19 cellular contexts compared by ENCODE assay signal in genomic region chr1:47866631-47867446, GRCh38.
DNase-seq lines count a peak whose midpoint lies in the region; ATAC-seq and TF ChIP-seq lines count a peak whose summit lies in the region.
"Had no signal": no experiment of that assay in that cellular context is flagged by ENCODE, and none has a peak within 500 bp of the region (broad histone marks: within the 10 kb centered on the region; RNA-seq: fewer than 3 reads in every experiment).

No MANE protein-coding gene starts in this region.

- H4K20me1 ChIP-seq in PC-3 (ENCODE audit: low read length), result no peaks in the 10 kb centered on the region

- no peak for TF ChIP-seq EP300 in tibial nerve (IDR thresholded peaks at IDR 0.05)

- peaks cover 40% of the 10 kb centered on the region for H3K4me1 ChIP-seq in PC-3 (ENCODE audit: insufficient read depth, low read length)
- H3K4me1 ChIP-seq in right lobe of liver, result peaks cover 0 to 20% (median 4%) of the 10 kb centered on the region in 4 donors
- H3K4me1 ChIP-seq in tibial artery, result peaks cover 0 to 44% (median 24%) of the 10 kb centered on the region in 4 donors
- peaks cover 0 to 15% (median 4%) of the 10 kb centered on the region in 4 donors for H3K4me1 ChIP-seq in tibial nerve
- H3K4me1 ChIP-seq: prostate gland had no signal

- ATAC-seq in PC-3, result no peak
- peak; percentile 50 to 83 (median 76) for ATAC-seq in right lobe of liver
- ATAC-seq in GM18909 (IDR thresholded peaks at IDR 0.05; ENCODE audit: poor library complexity, unreplicated experiment), result no peak

- no TSS peak for BruUV-seq in PC-3 (replicated peaks; lab: Mats Ljungman, UMichigan)

- peak; percentile 37 for DNase-seq in NCI-H2171 treated with DMSO at 0.1 percent for 48 hours (lab: John Stamatoyannopoulos, UW)
- no peak for DNase-seq in NCI-H2171 (lab: John Stamatoyannopoulos, UW)
- no peak for DNase-seq in PC-3
- DNase-seq in right lobe of liver, result no peak
- DNase-seq in tibial artery, result peak in 1 of 2 donors; percentile 45
- DNase-seq in tibial nerve (ENCODE audit: low spot score in 2 of 2), result no peak
- DNase-seq in DMS114 treated with DMSO at 0.1 percent for 48 hours (lab: John Stamatoyannopoulos, UW; ENCODE audit: unreplicated experiment), result no peak
- DNase-seq: activated naive CD4-positive, alpha-beta T cell; activated T-cell treated with anti-CD3 and anti-CD28 coated beads, Interleukin-2, amount 50 U/mL, for 1 hour; amygdala; glutamatergic neuron; NCI-H774; PC-9; SIG-M5; stimulated activated naive CD4-positive, alpha-beta T cell had no signal

- H3K4me3 ChIP-seq in PC-3 (ENCODE audit: low read length) (no peak overlapping the region), right lobe of liver (no peak overlapping the region), tibial artery (no peak overlapping the region), tibial nerve (no peak overlapping the region)
- H3K4me3 ChIP-seq: cardiac muscle cell, PC-9, prostate gland, skin epidermis had no signal

- POLR2A ChIA-PET in PC-3 (lab: Charles Lee; ENCODE audit: unreplicated experiment), result no interaction called here

- no peak for TF ChIP-seq CTCF in PC-3 (conservative IDR thresholded peaks at IDR 0.05; ENCODE audit: low read depth, low read length)
- no peak for TF ChIP-seq CTCF in right lobe of liver (IDR thresholded peaks at IDR 0.05)
- no peak for TF ChIP-seq CTCF in tibial artery (IDR thresholded peaks at IDR 0.05)
- TF ChIP-seq CTCF in tibial nerve (IDR thresholded peaks at IDR 0.05), result no peak

- WGBS in right lobe of liver (ENCODE audit: insufficient coverage, low coverage, low lambda C conversion rate, missing lambda C conversion rate), result 49% methylated on average over 8 of the region's 9 CpGs
- 71 to 76% methylated on average over 9 of the region's 9 CpGs for WGBS in tibial nerve, 2 donors

- H3K9ac ChIP-seq in PC-3 (ENCODE audit: low read length), result peak overlapping the region; percentile 36; the same call in 1 of the 2 replicates

- 0 out of 2 replicates have a peak overlapping the region, but pooled peaks have one; percentile 22 for H3K4me2 ChIP-seq in PC-3 (ENCODE audit: low read length)
- H3K4me2 ChIP-seq: PC-9 had no signal

- intact Hi-C loops in PC-3 (cut with micrococcal nuclease) (no loop called here), right lobe of liver (cut with DNase I) (no loop called here), tibial artery (cut with DNase I; ENCODE audit: low total_unique reads) (no loop called here)

- CTCF ChIA-PET in PC-3 (lab: Charles Lee), result no interaction called here

- no peak for TF ChIP-seq POLR2A in right lobe of liver (IDR thresholded peaks at IDR 0.05)
- TF ChIP-seq POLR2A in tibial nerve (IDR thresholded peaks at IDR 0.05), result no peak

- no peaks in the 10 kb centered on the region for H3F3A ChIP-seq in PC-3 (ENCODE audit: low read length, unreplicated experiment)

- H3K27me3 ChIP-seq in PC-3 (ENCODE audit: low read length), result no peaks in the 10 kb centered on the region
- no peaks in the 10 kb centered on the region for H3K27me3 ChIP-seq in right lobe of liver
- H3K27me3 ChIP-seq in tibial artery, result no peaks in the 10 kb centered on the region
- H3K27me3 ChIP-seq in tibial nerve, result no peaks in the 10 kb centered on the region

- no peaks in the 10 kb centered on the region for H3K79me2 ChIP-seq in PC-3 (ENCODE audit: low read length)

- no peaks in the 10 kb centered on the region for H3K9me2 ChIP-seq in PC-3 (replicated peaks; ENCODE audit: low read length)

- H2AFZ ChIP-seq in PC-3 (ENCODE audit: low read length), result no peak overlapping the region
- H2AFZ ChIP-seq: PC-9 had no signal

- H3K9me3 ChIP-seq in PC-3 (ENCODE audit: low read length), result no peaks in the 10 kb centered on the region
- no peaks in the 10 kb centered on the region for H3K9me3 ChIP-seq in right lobe of liver
- H3K9me3 ChIP-seq in tibial artery, result no peaks in the 10 kb centered on the region
- H3K9me3 ChIP-seq in tibial nerve, result no peaks in the 10 kb centered on the region
- H3K9me3 ChIP-seq: prostate gland had no signal

- H3K36me3 ChIP-seq in PC-3 (ENCODE audit: low read depth, low read length) (no peaks in the 10 kb centered on the region), right lobe of liver (no peaks in the 10 kb centered on the region), tibial artery (no peaks in the 10 kb centered on the region), tibial nerve (no peaks in the 10 kb centered on the region)
- H3K36me3 ChIP-seq: cardiac muscle cell, prostate gland had no signal

- H3K27ac ChIP-seq in PC-3 (ENCODE audit: low read length) (peak overlapping the region; percentile 73), right lobe of liver (no peak overlapping the region), tibial artery (peak overlapping the region; percentile 1 to 55), tibial nerve (no peak overlapping the region)
- H3K27ac ChIP-seq: cardiac muscle cell, PC-9, prostate gland had no signal

Comparison
In these comparisons a context has a peak if more than half of its experiments do, and no peak if none do; other contexts are left out.
1. ATAC-seq: peak in right lobe of liver (4 of 4); none in PC-3 (single experiment) and GM18909 (single experiment).
2. H3K27ac ChIP-seq: peak in PC-3 (single experiment) and tibial artery (2 of 2); none in right lobe of liver (0 of 3) and tibial nerve (0 of 4).